ENCODE assay signal across 24 cellular contexts in the genomic region with DNA sequence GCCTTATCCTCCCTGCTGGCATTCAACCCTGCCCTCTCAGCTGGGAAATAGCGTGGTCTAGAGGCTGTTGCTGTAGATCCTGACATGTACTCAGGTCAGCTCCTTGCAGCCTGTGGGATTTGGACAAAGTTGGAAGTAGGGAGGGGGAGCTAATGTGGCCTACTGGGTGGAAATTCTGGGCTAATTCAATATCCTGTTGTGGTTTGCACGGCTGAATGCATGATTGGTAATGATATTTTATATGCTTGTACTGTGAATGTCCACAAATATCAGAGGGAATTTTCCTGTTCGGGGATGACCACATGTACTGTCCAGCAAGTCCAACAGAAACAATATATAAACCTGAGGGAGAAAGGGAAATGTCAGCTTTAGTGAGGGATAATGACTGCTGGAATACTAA. TPM values are rescaled to one million over a fixed set of nuclear protein-coding genes. Genes with fewer than 3 reads are reported as not detected.
"Had no signal": no experiment of that assay in that cellular context is flagged by ENCODE, and none has a peak within 500 bp of the region (broad histone marks: within the 10 kb centered on the region; RNA-seq: fewer than 3 reads in every experiment).

No MANE protein-coding gene starts in this region.

- DNase-seq: activated CD4-positive, alpha-beta memory T cell treated with anti-CD3 and anti-CD28 coated beads, Interleukin-2, amount 10 ng/mL, durations not matched to agents 7 days and 5 days; activated CD4-positive, alpha-beta T cell treated with anti-CD3 and anti-CD28 coated beads, Interleukin-2, amount 10 ng/mL, durations not matched to agents 24 days and 14 days; activated CD4-positive, CD25-positive, alpha-beta regulatory T cell; activated effector memory CD4-positive, alpha-beta T cell treated with Interleukin-2 at 50 U/mL for 16 hours; activated naive CD4-positive, alpha-beta T cell treated with anti-CD3 and anti-CD28 coated beads for 36 hours; activated naive CD8-positive, alpha-beta T cell treated with anti-CD3 and anti-CD28 coated beads, Interleukin-2, amount 10 ng/mL, durations not matched to agents 7 days and 5 days; activated T-cell treated with anti-CD3 and anti-CD28 coated beads, Interleukin-2, amount 50 U/mL, for 72 hours; amniotic stem cell; effector CD4-positive, alpha-beta T cell; heart right ventricle; left ventricle myocardium superior; midbrain; nucleus accumbens; stimulated activated CD4-positive, alpha-beta T cell treated with anti-CD3 and anti-CD28 coated beads, Interleukin-2, amount 100 ng/mL, for 48 hours; stimulated activated CD8-positive, alpha-beta memory T cell treated with anti-CD3 and anti-CD28 coated beads, Interleukin-4, amount 100 ng/mL, for 48 hours; stimulated activated naive B cell treated with anti-CD40 and anti-IgM and Interleukin-4, amounts not matched to agents 10 μg/mL and 1 μg/mL and 100 μg/mL, for 72 hours; T-helper 17 cell; trophoblast cell; uterus had no signal

- ATAC-seq: activated T-cell treated with anti-CD3 and anti-CD28 coated beads, Interleukin-2, amount 50 U/mL, for 72 hours; heart right ventricle; left ventricle myocardium superior; natural killer cell treated with Interleukin-12 subunit alpha and Interleukin-12 subunit beta and Interleukin-15 and Interleukin-18, amount 100 ng/mL, for 72 hours; stimulated activated naive B cell treated with anti-CD40 and anti-IgM and Interleukin-4, amounts not matched to agents 10 μg/mL and 1 μg/mL and 100 μg/mL, for 72 hours; T-helper 17 cell had no signal

RNA-seq across cellular contexts. Expression of a gene that starts 22.1 kb away (rescaled TPM):
- total RNA-seq: activated CD4-positive, alpha-beta memory T cell treated with anti-CD3 and anti-CD28 coated beads, Interleukin-2, amount 10 ng/mL, durations not matched to agents 7 days and 5 days; activated CD4-positive, alpha-beta T cell treated with anti-CD3 and anti-CD28 coated beads, Interleukin-2, amount 10 ng/mL, durations not matched to agents 24 days and 14 days; activated naive CD4-positive, alpha-beta T cell treated with anti-CD3 and anti-CD28 coated beads for 36 hours; activated naive CD8-positive, alpha-beta T cell treated with anti-CD3 and anti-CD28 coated beads, Interleukin-2, amount 10 ng/mL, durations not matched to agents 7 days and 5 days; activated T-cell treated with anti-CD3 and anti-CD28 coated beads, Interleukin-2, amount 50 U/mL, for 72 hours; cardiac septum; epithelial cell of proximal tubule; fibroblast of villous mesenchyme; heart right ventricle; left ventricle myocardium superior; natural killer cell treated with Interleukin-12 subunit alpha and Interleukin-12 subunit beta and Interleukin-15 and Interleukin-18, amount 100 ng/mL, for 72 hours; T-helper 17 cell; temporal lobe; uterus had no signal
